In the genomic region with DNA sequence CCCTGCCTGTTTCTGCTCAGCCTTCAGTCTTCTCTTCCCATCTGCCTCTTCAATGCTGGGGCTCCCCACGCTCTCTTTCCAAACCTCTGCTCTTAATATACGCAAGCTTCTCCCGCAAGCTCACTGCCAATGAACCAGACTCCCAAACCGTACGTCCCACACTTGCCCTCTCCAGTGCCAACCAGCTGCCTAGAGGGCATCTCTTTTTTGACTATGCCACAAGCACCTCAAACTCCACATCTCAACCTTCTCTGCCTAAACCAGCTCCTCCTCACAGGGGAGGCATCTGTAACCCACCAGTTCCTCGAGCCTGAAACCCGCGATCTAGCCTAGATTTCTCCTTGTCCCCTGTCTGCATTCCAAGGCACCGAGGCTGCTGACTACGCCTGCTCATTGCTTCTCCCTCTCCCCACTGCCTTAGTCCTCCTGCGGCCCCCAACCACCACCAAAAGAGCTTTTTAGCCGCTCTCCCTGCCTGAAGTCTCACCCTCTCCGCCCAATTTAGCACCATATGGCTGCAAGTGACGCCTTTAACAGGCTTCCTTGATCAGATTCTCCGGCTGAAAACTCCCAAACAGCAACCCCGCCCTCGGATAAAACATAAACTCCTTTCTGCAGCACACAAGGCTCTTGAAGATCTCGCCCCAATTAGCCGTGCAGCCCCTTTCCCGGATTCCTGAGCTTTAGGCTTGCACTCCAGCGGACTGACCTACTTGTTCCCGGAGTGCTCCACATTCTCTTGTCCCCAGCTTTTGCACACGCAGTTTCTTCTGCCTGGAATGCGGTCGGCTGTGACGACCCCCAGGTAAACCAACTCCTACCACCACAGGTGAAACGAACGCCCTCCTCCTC, we compare ENCODE assay signal across 6 cellular contexts. TPM values are rescaled to one million over a fixed set of nuclear protein-coding genes. Genes with fewer than 3 reads are reported as not detected.
DNase-seq lines count a peak whose midpoint lies in the region; ATAC-seq, FAIRE-seq and TF ChIP-seq lines count a peak whose summit lies in the region.

No MANE protein-coding gene starts in this region.

- no peaks in the 10 kb centered on the region for H3K9me3 Mint-ChIP-seq in activated B cell treated with CpG ODN at 0.5 μM for 24 hours

- ATAC-seq in activated B cell treated with CpG ODN at 0.5 μM for 24 hours (ENCODE audit: low read depth) (no peak), HepG2 (peak; percentile 2), HG02623 (IDR thresholded peaks at IDR 0.05; ENCODE audit: unreplicated experiment) (no peak), GM19463 (IDR thresholded peaks at IDR 0.05; ENCODE audit: unreplicated experiment) (no peak), GM18498 (IDR thresholded peaks at IDR 0.05; ENCODE audit: unreplicated experiment) (no peak)

- TF ChIP-seq CTCF in activated B cell treated with CpG ODN at 0.5 μM for 24 hours (IDR thresholded peaks at IDR 0.05), result no peak
- no peak for TF ChIP-seq CTCF in HepG2 (CRISPR knock-in tag; IDR thresholded peaks at IDR 0.05)

- peak overlapping the region; percentile 95 for H3K27ac Mint-ChIP-seq in activated B cell treated with CpG ODN at 0.5 μM for 24 hours

- POLR2A ChIA-PET in activated B cell treated with CpG ODN at 0.5 μM for 24 hours (lab: Charles Lee) (interaction anchor here (0.8 to 8.1 kb wide), 9 partner anchors 10 to 62 kb away, joined by 3 to 209 read pairs (median 6); a partner anchor contains a TSS), HepG2 (lab: Yijun Ruan, JAX) (interaction anchor here (0.8 to 2.8 kb wide), 7 partner anchors 10 to 135 kb away, joined by 3 to 24 read pairs (median 5); a partner anchor contains a TSS)

- TF ChIP-seq RAD21 in HepG2 (CRISPR knock-in tag; IDR thresholded peaks at IDR 0.05), result no peak

- H3K4me3 ChIP-seq in H7 (ENCODE audit: insufficient read depth, low read depth, low read length), result peak overlapping the region; percentile 68
- peak overlapping the region; percentile 75 to 92 (median 91) for H3K4me3 ChIP-seq in HepG2 (replicated peaks in 1 of 3; ENCODE audit: insufficient read depth in 1 of 3, low read depth in 2 of 3, low read length in 3 of 3)

- DNase-seq in H7 (peak; percentile 47), activated B cell treated with CpG ODN at 0.5 μM for 24 hours (no peak), HepG2 (ENCODE audit: low spot score) (no peak)

- peaks cover 82% of the 10 kb centered on the region for H3K4me1 ChIP-seq in HepG2 (ENCODE audit: insufficient read depth, low read length)

- in situ Hi-C loops in HepG2 (cut with HindIII; ENCODE audit: extremely low pct_ligation_motif_present, low pct_unique_long_range_greater_than_20kb), result no loop called here

- no peaks in the 10 kb centered on the region for H3K9me3 ChIP-seq in HepG2 (ENCODE audit: low read length)

- CTCF ChIA-PET in activated B cell treated with CpG ODN at 0.5 μM for 24 hours (lab: Charles Lee) (interaction anchor here (1.1 to 3.0 kb wide), 4 partner anchors 9 to 88 kb away, joined by 3 to 11 read pairs (median 5); no protein-coding TSS in a partner anchor), HepG2 (lab: Yijun Ruan, JAX; ENCODE audit: low intra/inter-chr PET ratio, low total read pairs) (no interaction called here)

- no peaks in the 10 kb centered on the region; the same call in 1 of the 2 replicates for H3K36me3 ChIP-seq in H7 (replicated peaks; ENCODE audit: control insufficient read depth, insufficient read depth, low read length)
- peaks cover 0 to 18% of the 10 kb centered on the region in 2 experiments; a peak in 1 of 5 replicates for H3K36me3 ChIP-seq in HepG2 (replicated peaks in 1 of 2; ENCODE audit: control insufficient read depth in 1 of 2, insufficient read depth in 2 of 2, low read length in 2 of 2)

- no peak for TF ChIP-seq EP300 in HepG2 (IDR thresholded peaks at IDR 0.05; ENCODE audit: low read depth in 2 of 2, low read length in 2 of 2)
- TF ChIP-seq EP300 in HepG2 (CRISPR knock-in tag; IDR thresholded peaks at IDR 0.05; ENCODE audit: borderline replicate concordance), result no peak

- H4K20me1 ChIP-seq in HepG2 (ENCODE audit: insufficient read depth, low read length), result peaks cover 52% of the 10 kb centered on the region

- no peaks in the 10 kb centered on the region for H3K27me3 ChIP-seq in H7 (ENCODE audit: control insufficient read depth, insufficient read depth, low read length)
- H3K27me3 ChIP-seq in HepG2 (ENCODE audit: control insufficient read depth in 1 of 2, insufficient read depth in 2 of 2, low read length in 2 of 2), result no peaks in the 10 kb centered on the region; a peak in 1 of 5 replicates

- peak overlapping the region; percentile 98 for H3K4me2 ChIP-seq in HepG2 (ENCODE audit: low read depth, low read length)

- no peaks in the 10 kb centered on the region for H3K27me3 Mint-ChIP-seq in activated B cell treated with CpG ODN at 0.5 μM for 24 hours

- H3K9ac ChIP-seq in HepG2 (ENCODE audit: insufficient read depth, low read depth, low read length), result peak overlapping the region; percentile 96

- H3K79me2 ChIP-seq in HepG2 (ENCODE audit: insufficient read depth, low read length), result peaks cover 63% of the 10 kb centered on the region

- H3K27ac ChIP-seq in HepG2 (ENCODE audit: extremely low read length, insufficient read depth, low read length), result peak overlapping the region; percentile 74

- intact Hi-C loops in activated B cell treated with CpG ODN at 0.5 μM for 24 hours (cut with micrococcal nuclease), result loop anchor here (1.0 to 5.0 kb wide), 3 partner anchors 9 to 88 kb away; a partner anchor contains a TSS
- intact Hi-C loops in HepG2 (cut with micrococcal nuclease; ENCODE audit: unreplicated experiment), result loop anchor here (2.0 kb wide), 1 partner anchor 32 kb away; no protein-coding TSS in a partner anchor

- peak overlapping the region; percentile 90 for H3K4me3 Mint-ChIP-seq in activated B cell treated with CpG ODN at 0.5 μM for 24 hours

- no peak overlapping the region for H2AFZ ChIP-seq in HepG2 (ENCODE audit: low read length)

- peak; percentile 15 for FAIRE-seq in HepG2 (lab: Jason Lieb, UNC)

- no peak for TF ChIP-seq POLR2A in HepG2 (IDR thresholded peaks at IDR 0.05; ENCODE audit: insufficient read depth in 1 of 2, low read depth in 2 of 2, low read length in 2 of 2)

- no TSS peak for BruUV-seq in HepG2 (replicated peaks; lab: Mats Ljungman, UMichigan)

- H3K4me1 Mint-ChIP-seq in activated B cell treated with CpG ODN at 0.5 μM for 24 hours, result peaks cover 68% of the 10 kb centered on the region

- WGBS in HepG2 (ENCODE audit: low lambda C conversion rate), result 29% methylated on average over 28 of the region's 28 CpGs

- peaks cover 20% of the 10 kb centered on the region for H3K36me3 Mint-ChIP-seq in activated B cell treated with CpG ODN at 0.5 μM for 24 hours (ENCODE audit: low read depth)

RNA-seq across cellular contexts. Expression of a gene that starts 1.5 kb away (rescaled TPM):
- 23.2 and 34.1 TPM in 2 replicates for total RNA-seq in H7 (2014; rRNA removed; shearing (Covaris generic))
- total RNA-seq in activated B cell treated with CpG ODN at 0.5 μM for 24 hours (264 and 281 TPM in 2 replicates), HepG2 (2016; rRNA removed; fragmentation: Illumina TruSeq; extraction: Trizol) (69.8 and 93.1 TPM in 2 replicates)
- 52.6 and 57.4 TPM in 2 replicates for total RNA-seq in HepG2 (2016; cell fraction: cytosol; rRNA removed; fragmentation: Illumina TruSeq; extraction: Trizol; ENCODE audit: low read depth)
- 76.8 and 80.6 TPM in 2 replicates for total RNA-seq in HepG2 (2016; cell fraction: insoluble cytoplasmic fraction; rRNA removed; fragmentation: Illumina TruSeq; extraction: Trizol)
- 41.5 and 45.8 TPM in 2 replicates for total RNA-seq in HepG2 (2016; cell fraction: membrane; rRNA removed; fragmentation: Illumina TruSeq; extraction: Trizol)
- total RNA-seq in HepG2 (2016; cell fraction: nucleus; rRNA removed; fragmentation: Illumina TruSeq; extraction: Trizol), result 84.5 and 97.4 TPM in 2 replicates
- 51.5 and 52.3 TPM in 2 replicates for polyA plus RNA-seq in HepG2 (2011; rRNA removed)
- polyA plus RNA-seq in HepG2 (2011; cell fraction: cytosol; rRNA removed), result 25.4 and 28.7 TPM in 2 replicates
- 184 and 204 TPM in 2 replicates for polyA plus RNA-seq in HepG2 (2011; cell fraction: nucleus; rRNA removed)
- 70.4 and 97.1 TPM in 2 replicates for polyA plus RNA-seq in HepG2 (2012)
- 4.7 and 5.8 TPM in 2 replicates for polyA plus RNA-seq in HepG2 (2016; cell fraction: cytosol; fragmentation: Illumina TruSeq; extraction: Trizol; ENCODE audit: low read depth)
- polyA plus RNA-seq in HepG2 (2016; cell fraction: insoluble cytoplasmic fraction; fragmentation: Illumina TruSeq; extraction: Trizol; ENCODE audit: low read depth), result 87.5 and 99.8 TPM in 2 replicates
- polyA plus RNA-seq in HepG2 (2016; cell fraction: membrane; fragmentation: Illumina TruSeq; extraction: Trizol; ENCODE audit: low read depth), result 11.1 and 11.7 TPM in 2 replicates
- 238 and 249 TPM in 2 replicates for polyA plus RNA-seq in HepG2 (2016; cell fraction: nucleus; fragmentation: Illumina TruSeq; extraction: Trizol; ENCODE audit: insufficient read depth, low read depth)
- 58.5 and 111 TPM in 2 replicates for polyA minus RNA-seq in HepG2 (2011; rRNA and poly(A)+ RNA removed; ENCODE audit: low replicate concordance)
- 31.9 and 47.6 TPM in 2 replicates for polyA minus RNA-seq in HepG2 (2011; cell fraction: cytosol; rRNA and poly(A)+ RNA removed)
- polyA minus RNA-seq in HepG2 (2011; cell fraction: nucleus; rRNA and poly(A)+ RNA removed), result 134 and 143 TPM in 2 replicates

RNA-seq across cellular contexts. Expression of a gene that starts 48.3 kb away (rescaled TPM):
- 101 and 105 TPM in 2 replicates for total RNA-seq in H7 (2014; rRNA removed; shearing (Covaris generic))
- 24.9 and 27.5 TPM in 2 replicates for total RNA-seq in activated B cell treated with CpG ODN at 0.5 μM for 24 hours
- total RNA-seq in HepG2 (2016; rRNA removed; fragmentation: Illumina TruSeq; extraction: Trizol), result 80.4 and 84.2 TPM in 2 replicates
- 18.1 and 20.7 TPM in 2 replicates for total RNA-seq in HepG2 (2016; cell fraction: cytosol; rRNA removed; fragmentation: Illumina TruSeq; extraction: Trizol; ENCODE audit: low read depth)
- total RNA-seq in HepG2 (2016; cell fraction: insoluble cytoplasmic fraction; rRNA removed; fragmentation: Illumina TruSeq; extraction: Trizol), result 79.1 and 84.4 TPM in 2 replicates
- 44.8 and 49.7 TPM in 2 replicates for total RNA-seq in HepG2 (2016; cell fraction: membrane; rRNA removed; fragmentation: Illumina TruSeq; extraction: Trizol)
- total RNA-seq in HepG2 (2016; cell fraction: nucleus; rRNA removed; fragmentation: Illumina TruSeq; extraction: Trizol), result 64.8 and 79.0 TPM in 2 replicates
- 49.4 and 54.7 TPM in 2 replicates for polyA plus RNA-seq in HepG2 (2011; rRNA removed)
- 41.5 and 46.7 TPM in 2 replicates for polyA plus RNA-seq in HepG2 (2011; cell fraction: cytosol; rRNA removed)
- polyA plus RNA-seq in HepG2 (2011; cell fraction: nucleus; rRNA removed), result 131 and 162 TPM in 2 replicates
- polyA plus RNA-seq in HepG2 (2012), result 27.0 and 35.2 TPM in 2 replicates
- polyA plus RNA-seq in HepG2 (2016; cell fraction: cytosol; fragmentation: Illumina TruSeq; extraction: Trizol; ENCODE audit: low read depth), result 8.2 and 10.2 TPM in 2 replicates
- polyA plus RNA-seq in HepG2 (2016; cell fraction: insoluble cytoplasmic fraction; fragmentation: Illumina TruSeq; extraction: Trizol; ENCODE audit: low read depth), result 69.7 and 75.5 TPM in 2 replicates
- 20.9 and 22.2 TPM in 2 replicates for polyA plus RNA-seq in HepG2 (2016; cell fraction: membrane; fragmentation: Illumina TruSeq; extraction: Trizol; ENCODE audit: low read depth)
- polyA plus RNA-seq in HepG2 (2016; cell fraction: nucleus; fragmentation: Illumina TruSeq; extraction: Trizol; ENCODE audit: insufficient read depth, low read depth), result 59.4 and 64.9 TPM in 2 replicates
- polyA minus RNA-seq in HepG2 (2011; rRNA and poly(A)+ RNA removed; ENCODE audit: low replicate concordance), result 142 and 329 TPM in 2 replicates
- polyA minus RNA-seq in HepG2 (2011; cell fraction: cytosol; rRNA and poly(A)+ RNA removed), result 36.3 and 43.7 TPM in 2 replicates
- polyA minus RNA-seq in HepG2 (2011; cell fraction: nucleus; rRNA and poly(A)+ RNA removed), result 112 and 117 TPM in 2 replicates

RNA-seq across cellular contexts. Expression of a gene that starts 48.7 kb away (rescaled TPM):
- 68.2 and 72.9 TPM in 2 replicates for total RNA-seq in H7 (2014; rRNA removed; shearing (Covaris generic))
- total RNA-seq in activated B cell treated with CpG ODN at 0.5 μM for 24 hours, result 47.9 and 52.2 TPM in 2 replicates
- 111 and 142 TPM in 2 replicates for total RNA-seq in HepG2 (2016; rRNA removed; fragmentation: Illumina TruSeq; extraction: Trizol)
- total RNA-seq in HepG2 (2016; cell fraction: cytosol; rRNA removed; fragmentation: Illumina TruSeq; extraction: Trizol; ENCODE audit: low read depth), result 27.2 and 33.8 TPM in 2 replicates
- 112 and 143 TPM in 2 replicates for total RNA-seq in HepG2 (2016; cell fraction: insoluble cytoplasmic fraction; rRNA removed; fragmentation: Illumina TruSeq; extraction: Trizol)
- 46.0 and 47.2 TPM in 2 replicates for total RNA-seq in HepG2 (2016; cell fraction: membrane; rRNA removed; fragmentation: Illumina TruSeq; extraction: Trizol)
- 80.6 and 99.3 TPM in 2 replicates for total RNA-seq in HepG2 (2016; cell fraction: nucleus; rRNA removed; fragmentation: Illumina TruSeq; extraction: Trizol)
- 97.6 and 100 TPM in 2 replicates for polyA plus RNA-seq in HepG2 (2011; rRNA removed)
- polyA plus RNA-seq in HepG2 (2011; cell fraction: cytosol; rRNA removed), result 98.1 and 112 TPM in 2 replicates
- 129 and 137 TPM in 2 replicates for polyA plus RNA-seq in HepG2 (2011; cell fraction: nucleus; rRNA removed)
- 83.8 and 88.4 TPM in 2 replicates for polyA plus RNA-seq in HepG2 (2012)
- 31.2 and 32.8 TPM in 2 replicates for polyA plus RNA-seq in HepG2 (2016; cell fraction: cytosol; fragmentation: Illumina TruSeq; extraction: Trizol; ENCODE audit: low read depth)
- polyA plus RNA-seq in HepG2 (2016; cell fraction: insoluble cytoplasmic fraction; fragmentation: Illumina TruSeq; extraction: Trizol; ENCODE audit: low read depth), result 119 and 123 TPM in 2 replicates
- 30.0 and 32.3 TPM in 2 replicates for polyA plus RNA-seq in HepG2 (2016; cell fraction: membrane; fragmentation: Illumina TruSeq; extraction: Trizol; ENCODE audit: low read depth)
- polyA plus RNA-seq in HepG2 (2016; cell fraction: nucleus; fragmentation: Illumina TruSeq; extraction: Trizol; ENCODE audit: insufficient read depth, low read depth), result 89.9 and 95.2 TPM in 2 replicates
- 49.6 and 117 TPM in 2 replicates for polyA minus RNA-seq in HepG2 (2011; rRNA and poly(A)+ RNA removed; ENCODE audit: low replicate concordance)
- polyA minus RNA-seq in HepG2 (2011; cell fraction: cytosol; rRNA and poly(A)+ RNA removed), result 61.7 and 68.8 TPM in 2 replicates
- polyA minus RNA-seq in HepG2 (2011; cell fraction: nucleus; rRNA and poly(A)+ RNA removed), result 155 and 167 TPM in 2 replicates

RNA-seq across cellular contexts. Expression of a gene that starts 55.8 kb away (rescaled TPM):
- total RNA-seq in H7 (2014; rRNA removed; shearing (Covaris generic)), result 17.1 and 26.4 TPM in 2 replicates
- total RNA-seq in activated B cell treated with CpG ODN at 0.5 μM for 24 hours (19.3 and 20.2 TPM in 2 replicates), HepG2 (2016; rRNA removed; fragmentation: Illumina TruSeq; extraction: Trizol) (12.6 and 15.4 TPM in 2 replicates)
- 9.2 and 9.5 TPM in 2 replicates for total RNA-seq in HepG2 (2016; cell fraction: cytosol; rRNA removed; fragmentation: Illumina TruSeq; extraction: Trizol; ENCODE audit: low read depth)
- 14.1 and 14.7 TPM in 2 replicates for total RNA-seq in HepG2 (2016; cell fraction: insoluble cytoplasmic fraction; rRNA removed; fragmentation: Illumina TruSeq; extraction: Trizol)
- 8.1 and 9.4 TPM in 2 replicates for total RNA-seq in HepG2 (2016; cell fraction: membrane; rRNA removed; fragmentation: Illumina TruSeq; extraction: Trizol)
- total RNA-seq in HepG2 (2016; cell fraction: nucleus; rRNA removed; fragmentation: Illumina TruSeq; extraction: Trizol), result 16.3 and 18.0 TPM in 2 replicates
- polyA plus RNA-seq in HepG2 (2011; rRNA removed), result 51.0 and 54.5 TPM in 2 replicates
- polyA plus RNA-seq in HepG2 (2011; cell fraction: cytosol; rRNA removed), result 32.5 and 55.6 TPM in 2 replicates
- polyA plus RNA-seq in HepG2 (2011; cell fraction: nucleus; rRNA removed), result 105 and 118 TPM in 2 replicates
- polyA plus RNA-seq in HepG2 (2012), result 18.4 and 20.0 TPM in 2 replicates
- polyA plus RNA-seq in HepG2 (2016; cell fraction: cytosol; fragmentation: Illumina TruSeq; extraction: Trizol; ENCODE audit: low read depth), result 1.5 and 2.3 TPM in 2 replicates
- 22.3 and 23.7 TPM in 2 replicates for polyA plus RNA-seq in HepG2 (2016; cell fraction: insoluble cytoplasmic fraction; fragmentation: Illumina TruSeq; extraction: Trizol; ENCODE audit: low read depth)
- polyA plus RNA-seq in HepG2 (2016; cell fraction: membrane; fragmentation: Illumina TruSeq; extraction: Trizol; ENCODE audit: low read depth), result 3.7 and 4.9 TPM in 2 replicates
- 47.6 and 49.5 TPM in 2 replicates for polyA plus RNA-seq in HepG2 (2016; cell fraction: nucleus; fragmentation: Illumina TruSeq; extraction: Trizol; ENCODE audit: insufficient read depth, low read depth)
- 44.8 and 70.9 TPM in 2 replicates for polyA minus RNA-seq in HepG2 (2011; rRNA and poly(A)+ RNA removed; ENCODE audit: low replicate concordance)
- polyA minus RNA-seq in HepG2 (2011; cell fraction: cytosol; rRNA and poly(A)+ RNA removed), result 14.6 and 17.4 TPM in 2 replicates
- 42.8 and 50.6 TPM in 2 replicates for polyA minus RNA-seq in HepG2 (2011; cell fraction: nucleus; rRNA and poly(A)+ RNA removed)
